In the genomic region with DNA sequence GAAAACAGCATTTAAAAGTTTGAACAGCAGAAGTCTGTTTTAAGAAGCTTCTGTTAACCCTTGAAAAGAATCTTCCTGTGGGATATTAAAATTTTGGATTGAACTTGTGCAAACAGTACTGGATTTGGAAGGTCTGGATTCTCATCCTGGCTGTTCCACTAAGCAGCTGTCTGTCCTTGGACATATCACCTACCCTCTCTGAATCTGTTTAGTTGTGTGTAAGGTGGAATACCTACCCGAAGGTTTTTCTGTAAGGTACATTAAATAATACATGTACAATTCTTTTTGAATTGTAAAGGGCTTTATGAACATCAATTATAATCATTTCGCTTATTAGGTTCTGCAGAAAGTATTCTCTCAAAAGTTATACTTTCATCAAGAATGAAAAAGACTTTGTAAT, we compare ENCODE assay signal across 9 cellular contexts. TPM values are rescaled to one million over a fixed set of nuclear protein-coding genes. Genes with fewer than 3 reads are reported as not detected.
DNase-seq lines count a peak whose midpoint lies in the region; ATAC-seq and TF ChIP-seq lines count a peak whose summit lies in the region.
"Had no signal": no experiment of that assay in that cellular context is flagged by ENCODE, and none has a peak within 500 bp of the region (broad histone marks: within the 10 kb centered on the region; RNA-seq: fewer than 3 reads in every experiment).

No MANE protein-coding gene starts in this region.

- no peak overlapping the region for H2BK15ac ChIP-seq in mesendoderm (replicated peaks; ENCODE audit: low read depth)

- H2AK5ac ChIP-seq in mesendoderm (ENCODE audit: low read length) = no peak overlapping the region

- no peak for ATAC-seq in GM23338
- no peak for ATAC-seq in T-cell (replicated peaks in 1 of 4)

- H3K9me2 ChIP-seq in GM23338 (ENCODE audit: insufficient read depth) = no peaks in the 10 kb centered on the region

- H3K9me3 Mint-ChIP-seq in GM23338 (no peaks in the 10 kb centered on the region), T-cell (peaks cover 0 to 4% (median 0%) of the 10 kb centered on the region in 3 donors)

- POLR2A ChIA-PET in T-cell (lab: Charles Lee) = interaction anchor here (0.7 to 2.1 kb wide), 4 partner anchors 9 to 45 kb away, joined by 3 to 16 read pairs (median 7); a partner anchor contains a TSS

- H4K5ac ChIP-seq in mesendoderm (ENCODE audit: low read length) = no peak overlapping the region

- H3K27me3 Mint-ChIP-seq in GM23338 (ENCODE audit: insufficient read depth, low read depth, poor library complexity) (peaks cover 3% of the 10 kb centered on the region), T-cell (no peaks in the 10 kb centered on the region)

- H3K27ac Mint-ChIP-seq in GM23338 (no peak overlapping the region), T-cell (peak overlapping the region; percentile 64 to 80)

- WGBS in mesendoderm (ENCODE audit: extremely low coverage, insufficient coverage, low lambda C conversion rate) = no CpG with 5 or more reads among the region's 2 CpGs

- H3K23ac ChIP-seq in mesendoderm (ENCODE audit: low read length) = no peak overlapping the region

- H3K56ac ChIP-seq in mesendoderm (ENCODE audit: low read length) = no peak overlapping the region

- CTCF ChIA-PET in T-cell (lab: Charles Lee) = interaction anchor here in 1 of 2 donors (0.9 to 1.2 kb wide), 2 partner anchors 18 to 36 kb away, joined by 3 read pairs; no protein-coding TSS in a partner anchor

- no peaks in the 10 kb centered on the region for H3F3A ChIP-seq in GM23338 (replicated peaks; ENCODE audit: low read depth)

- DNase-seq in GM23338 (ENCODE audit: low spot score) (no peak), T-cell (no peak), fibroblast of pulmonary artery (ENCODE audit: low read depth) (no peak), kidney tubule cell (ENCODE audit: low spot score) (no peak), nucleus accumbens (lab: John Stamatoyannopoulos, UW) (no peak), mesendoderm (no peak)
- DNase-seq in stimulated activated CD4-positive, alpha-beta T cell treated with anti-CD3 and anti-CD28 coated beads, Interleukin-2, amount 100 ng/mL, for 24 hours = no peak
- DNase-seq: activated effector memory CD4-positive, alpha-beta T cell treated with Interleukin-2 at 50 U/mL for 16 hours had no signal

- no peak overlapping the region for H4K8ac ChIP-seq in mesendoderm (ENCODE audit: low read depth, low read length)

- H3K4me1 Mint-ChIP-seq in GM23338 (peaks cover 19% of the 10 kb centered on the region), T-cell (peaks cover 63 to 71% (median 64%) of the 10 kb centered on the region in 3 donors)

- peak overlapping the region; percentile 80 for H3K4me2 ChIP-seq in GM23338
- H3K4me2 ChIP-seq in skeletal muscle satellite cell (ENCODE audit: low read length) = peak overlapping the region; percentile 94
- H3K4me2 ChIP-seq in mesendoderm (ENCODE audit: low read length) = no peak overlapping the region

- H3K4me3 ChIP-seq in GM23338 (peak overlapping the region; percentile 61; the same call in 1 of the 2 replicates), fibroblast of pulmonary artery (replicated peaks; ENCODE audit: low read depth, low read length) (peak overlapping the region; percentile 83), skeletal muscle satellite cell (ENCODE audit: low read length) (peak overlapping the region; percentile 88), mesendoderm (ENCODE audit: low read length) (no peak overlapping the region)

- peak overlapping the region; percentile 93 for H3K9ac ChIP-seq in skeletal muscle satellite cell (ENCODE audit: low read depth, low read length)
- no peak overlapping the region for H3K9ac ChIP-seq in mesendoderm (ENCODE audit: low read length)

- no peaks in the 10 kb centered on the region for H4K20me1 ChIP-seq in GM23338 (replicated peaks; ENCODE audit: insufficient read depth)

- peaks cover 22% of the 10 kb centered on the region for H3K4me1 ChIP-seq in GM23338 (ENCODE audit: insufficient read depth)
- H3K4me1 ChIP-seq in skeletal muscle satellite cell (ENCODE audit: control insufficient read depth, insufficient read depth, low read length) = peaks cover 14% of the 10 kb centered on the region
- H3K4me1 ChIP-seq in mesendoderm (ENCODE audit: control insufficient read depth, low read depth, low read length) = peaks cover 5% of the 10 kb centered on the region

- H3K27ac ChIP-seq in GM23338 (ENCODE audit: low read depth) = no peak overlapping the region
- no peak overlapping the region for H3K27ac ChIP-seq in mesendoderm (ENCODE audit: low read depth, low read length)

- no peaks in the 10 kb centered on the region for H3K9me3 ChIP-seq in skeletal muscle satellite cell (replicated peaks; ENCODE audit: low read length)

- TF ChIP-seq CTCF in GM23338 (conservative IDR thresholded peaks at IDR 0.05; ENCODE audit: low read depth in 2 of 2) (no peak), fibroblast of pulmonary artery (IDR thresholded peaks at IDR 0.05; ENCODE audit: low read length, missing control alignments) (no peak)

- H2BK120ac ChIP-seq in mesendoderm (ENCODE audit: low read depth, low read length) = no peak overlapping the region

- H2AFZ ChIP-seq in GM23338 = no peak overlapping the region

- H3K18ac ChIP-seq in mesendoderm (ENCODE audit: low read length) = no peak overlapping the region

- H2BK5ac ChIP-seq in mesendoderm (ENCODE audit: low read length) = no peak overlapping the region

- H3K4me3 Mint-ChIP-seq in GM23338 (peak overlapping the region; percentile 58), T-cell (peak overlapping the region; percentile 83 to 86 (median 84))

- H3K4ac ChIP-seq in mesendoderm (ENCODE audit: low read depth, low read length) = no peak overlapping the region

- no peaks in the 10 kb centered on the region; the same call in 2 of the 3 replicates for H3K36me3 Mint-ChIP-seq in GM23338 (ENCODE audit: low read depth)
- peaks cover 31% of the 10 kb centered on the region for H3K36me3 Mint-ChIP-seq in T-cell

- H3K27me3 ChIP-seq in GM23338 (ENCODE audit: insufficient read depth) (no peaks in the 10 kb centered on the region), skeletal muscle satellite cell (ENCODE audit: control insufficient read depth, insufficient read depth, low read length) (no peaks in the 10 kb centered on the region), mesendoderm (ENCODE audit: insufficient read depth, low read length, poor library complexity) (no peaks in the 10 kb centered on the region)

- peaks cover 13% of the 10 kb centered on the region for H3K79me2 ChIP-seq in GM23338 (replicated peaks; ENCODE audit: insufficient read depth)
- H3K79me2 ChIP-seq in mesendoderm (ENCODE audit: control insufficient read depth, insufficient read depth, low read length) = no peaks in the 10 kb centered on the region

- H3K36me3 ChIP-seq in GM23338 (ENCODE audit: insufficient read depth) (no peaks in the 10 kb centered on the region), skeletal muscle satellite cell (ENCODE audit: insufficient read depth, low read length) (peaks cover 13% of the 10 kb centered on the region), mesendoderm (ENCODE audit: control insufficient read depth, insufficient read depth, low read length) (no peaks in the 10 kb centered on the region)

- H3K79me1 ChIP-seq in mesendoderm (ENCODE audit: low read length) = no peaks in the 10 kb centered on the region

TF ChIP-seq in GM23338, 12 proteins besides CTCF, POLR2A, EP300 and RAD21 (continues in another document):
- no peak for TF ChIP-seq ZNF114 (CRISPR knock-in tag; IDR thresholded peaks at IDR 0.05)
- TF ChIP-seq JUNB (IDR thresholded peaks at IDR 0.05; ENCODE audit: unreplicated experiment) = no peak
- TF ChIP-seq STAT1 (IDR thresholded peaks at IDR 0.05; ENCODE audit: unreplicated experiment) = no peak

RNA-seq across cellular contexts. Expression of a gene that starts 2.2 kb away (rescaled TPM):
- 9.2 and 10.1 TPM in 2 replicates for total RNA-seq in GM23338 (2014; rRNA removed; shearing (Covaris generic))
- polyA plus RNA-seq in GM23338 (2016; fragmentation: Nextera tagmentation; extraction: Ambion mirVana) = 13.7 and 18.0 TPM in 2 replicates
- total RNA-seq in T-cell = 100 to 1,000 TPM; 239 to 335 (median 309) TPM
- 15.9 and 28.6 TPM in 2 replicates for total RNA-seq in skeletal muscle satellite cell (2012; rRNA removed)
- 9.4 TPM for polyA plus RNA-seq in mesendoderm (2013, experiment 1 of 2)
- polyA plus RNA-seq in mesendoderm (2013, experiment 2 of 2) = 9.1 TPM

RNA-seq across cellular contexts. Expression of a gene that starts 45.0 kb away (rescaled TPM):
- total RNA-seq in GM23338 (2014; rRNA removed; shearing (Covaris generic)) = 14.8 and 20.6 TPM in 2 replicates
- polyA plus RNA-seq in GM23338 (2016; fragmentation: Nextera tagmentation; extraction: Ambion mirVana) = 50.6 and 56.5 TPM in 2 replicates
- total RNA-seq in T-cell = 10 to 100 TPM; 28.6 to 36.6 (median 32.0) TPM
- 18.3 and 21.2 TPM in 2 replicates for total RNA-seq in skeletal muscle satellite cell (2012; rRNA removed)
- 22.2 TPM for polyA plus RNA-seq in mesendoderm (2013, experiment 1 of 2)
- polyA plus RNA-seq in mesendoderm (2013, experiment 2 of 2) = 22.0 TPM

RNA-seq across cellular contexts. Expression of a gene that starts 45.5 kb away (rescaled TPM):
- total RNA-seq in GM23338 (2014; rRNA removed; shearing (Covaris generic)) = 23.3 and 30.6 TPM in 2 replicates
- 29.9 and 33.3 TPM in 2 replicates for polyA plus RNA-seq in GM23338 (2016; fragmentation: Nextera tagmentation; extraction: Ambion mirVana)
- total RNA-seq in T-cell = 10 to 100 TPM; 53.3 to 65.1 (median 54.0) TPM
- 32.4 and 33.9 TPM in 2 replicates for total RNA-seq in skeletal muscle satellite cell (2012; rRNA removed)
- polyA plus RNA-seq in mesendoderm (2013, experiment 1 of 2) = 23.7 TPM
- polyA plus RNA-seq in mesendoderm (2013, experiment 2 of 2) = 22.6 TPM

Comparison
In these comparisons a context has a peak if more than half of its experiments do, and no peak if none do; other contexts are left out.
1. RNA of a gene that starts 2.2 kb away (total RNA-seq): 239 to 335 TPM in T-cell; 9.2 to 10.1 TPM in GM23338; every median in the first group is over 10 times any median in the second.